In the genomic region with DNA sequence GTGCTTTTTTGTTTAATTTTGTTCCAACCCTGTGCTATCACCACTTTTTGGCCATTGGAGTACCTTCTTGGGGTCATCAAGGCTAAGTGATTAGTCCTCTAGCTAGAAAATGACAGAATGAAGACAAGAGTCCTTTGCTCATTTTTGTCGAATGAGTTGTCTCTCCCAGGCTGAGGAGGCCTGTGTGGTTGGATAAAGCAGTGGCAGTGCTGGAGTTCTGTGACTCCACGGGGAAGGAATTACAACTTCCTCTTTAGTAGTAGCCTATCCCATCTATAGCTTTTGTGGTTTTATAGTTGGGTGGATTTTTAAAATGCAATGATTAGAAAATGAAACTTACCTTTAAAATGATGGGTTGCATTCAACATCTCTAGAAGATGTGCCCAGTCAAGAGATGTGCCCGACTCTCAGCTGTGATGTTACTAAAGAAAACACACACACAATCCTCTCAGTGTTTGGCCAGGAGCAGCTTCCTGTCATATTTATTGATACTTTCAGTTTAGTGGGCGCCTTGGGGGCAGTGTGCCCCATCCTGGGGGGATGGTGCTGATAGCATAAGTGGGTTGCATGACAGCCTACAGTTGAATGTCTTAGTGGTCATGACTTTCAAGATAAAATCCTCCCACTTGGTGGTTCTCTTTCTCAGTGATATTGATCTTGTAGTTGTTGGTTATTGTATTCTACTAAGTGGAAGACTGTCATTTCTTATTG, we compare ENCODE assay signal across 11 cellular contexts. TPM values are rescaled to one million over a fixed set of nuclear protein-coding genes. Genes with fewer than 3 reads are reported as not detected.
A peak's percentile ranks its signal among the peaks of the same experiment; 100 is the strongest.
DNase-seq lines count a peak whose midpoint lies in the region; ATAC-seq lines count a peak whose summit lies in the region.
"Had no signal": no experiment of that assay in that cellular context is flagged by ENCODE, and none has a peak within 500 bp of the region (broad histone marks: within the 10 kb centered on the region; RNA-seq: fewer than 3 reads in every experiment).

No MANE protein-coding gene starts in this region.

- H3K9me3 Mint-ChIP-seq in activated T-cell treated with anti-CD3 and anti-CD28 coated beads, Interleukin-2, amount 50 U/mL, for 72 hours, result no peaks in the 10 kb centered on the region

- no peaks in the 10 kb centered on the region for H3K27me3 ChIP-seq in right cardiac atrium (ENCODE audit: control insufficient read depth, insufficient read depth)
- H3K27me3 ChIP-seq: cardiac muscle cell had no signal

- H3K9me3 ChIP-seq in right cardiac atrium (ENCODE audit: control insufficient read depth, low read length), result peaks cover 3% of the 10 kb centered on the region

- no peak overlapping the region for H3K4me3 ChIP-seq in right cardiac atrium (ENCODE audit: low read length)
- H3K4me3 ChIP-seq: cardiac muscle cell had no signal

- peaks cover 88% of the 10 kb centered on the region for H3K4me1 Mint-ChIP-seq in activated T-cell treated with anti-CD3 and anti-CD28 coated beads, Interleukin-2, amount 50 U/mL, for 72 hours (ENCODE audit: low read depth)

- H3K4me1 ChIP-seq in right cardiac atrium (ENCODE audit: control insufficient read depth, insufficient read depth, low read length), result no peaks in the 10 kb centered on the region

- H3K27ac ChIP-seq in right cardiac atrium (ENCODE audit: low read length), result no peak overlapping the region
- H3K27ac ChIP-seq: cardiac muscle cell had no signal

- intact Hi-C loops in right cardiac atrium (cut with DNase I), result no loop called here

- H3K27me3 Mint-ChIP-seq in activated T-cell treated with anti-CD3 and anti-CD28 coated beads, Interleukin-2, amount 50 U/mL, for 72 hours (ENCODE audit: low read depth), result no peaks in the 10 kb centered on the region

- H3K36me3 Mint-ChIP-seq in activated T-cell treated with anti-CD3 and anti-CD28 coated beads, Interleukin-2, amount 50 U/mL, for 72 hours (ENCODE audit: insufficient read depth in 2 of 2), result peaks cover 0 to 3% of the 10 kb centered on the region in 2 donors

- DNase-seq in EL, result peak; percentile 78
- DNase-seq in HS-5 (ENCODE audit: low read depth), result peak; percentile 59
- peak; percentile 44 to 49 for DNase-seq in activated T-cell treated with anti-CD3 and anti-CD28 coated beads, Interleukin-2, amount 50 U/mL, for 72 hours
- peak; percentile 10 for DNase-seq in non-pigmented ciliary epithelial cell (ENCODE audit: low read depth)
- DNase-seq in epidermal melanocyte (ENCODE audit: insufficient read length, low spot score), result no peak
- DNase-seq in right cardiac atrium, result no peak
- DNase-seq: glutamatergic neuron; NCI-H2171 treated with DMSO at 0.1 percent for 48 hours; stimulated activated CD4-positive, alpha-beta T cell treated with anti-CD3 and anti-CD28 coated beads, Interleukin-2, amount 100 ng/mL, for 48 hours had no signal

- peak; percentile 61 to 63 for ATAC-seq in activated T-cell treated with anti-CD3 and anti-CD28 coated beads, Interleukin-2, amount 50 U/mL, for 72 hours (replicated peaks in 1 of 2)
- ATAC-seq in HG03520 (IDR thresholded peaks at IDR 0.05; ENCODE audit: unreplicated experiment) (no peak), right cardiac atrium (no peak)

- 66% methylated on average over 4 of the region's 4 CpGs for whole genome bisulfite sequencing in right cardiac atrium

- peak overlapping the region; percentile 85 for H3K27ac Mint-ChIP-seq in activated T-cell treated with anti-CD3 and anti-CD28 coated beads, Interleukin-2, amount 50 U/mL, for 72 hours

- H3K4me3 Mint-ChIP-seq in activated T-cell treated with anti-CD3 and anti-CD28 coated beads, Interleukin-2, amount 50 U/mL, for 72 hours, result peak overlapping the region; percentile 76 to 91

RNA-seq across cellular contexts. Expression of a gene that starts 11.9 kb away (rescaled TPM):
- total RNA-seq in activated T-cell treated with anti-CD3 and anti-CD28 coated beads, Interleukin-2, amount 50 U/mL, for 72 hours, result 10 to 100 TPM; 17.9 to 18.8 TPM
- total RNA-seq in right cardiac atrium, result 1 to 10 TPM; 2.8 to 5.6 (median 4.5) TPM
- 0.72 TPM for polyA plus RNA-seq in right cardiac atrium

Comparison
In these comparisons a context has a peak if more than half of its experiments do, and no peak if none do; other contexts are left out.
1. DNase-seq: peak in EL (single experiment), HS-5 (single experiment), activated T-cell treated with anti-CD3 and anti-CD28 coated beads, Interleukin-2, amount 50 U/mL, for 72 hours (2 of 2) and non-pigmented ciliary epithelial cell (single experiment); none in epidermal melanocyte (single experiment) and right cardiac atrium (0 of 3).
2. ATAC-seq: peak in activated T-cell treated with anti-CD3 and anti-CD28 coated beads, Interleukin-2, amount 50 U/mL, for 72 hours (2 of 2); none in HG03520 (single experiment) and right cardiac atrium (0 of 2).